ENCODE assay signal across 1 cellular context in genomic region chr19:10102787-10103236, GRCh38.
TF ChIP-seq lines count a peak whose summit lies in the region.

No MANE protein-coding gene starts in this region.

TF ChIP-seq in K562, 482 proteins besides CTCF, POLR2A, EP300 and RAD21 (continues in another document):
- TF ChIP-seq ZNF134 (CRISPR knock-in tag; conservative IDR thresholded peaks at IDR 0.05) (no peak), RERE (CRISPR knock-in tag; IDR thresholded peaks at IDR 0.05; ENCODE audit: borderline replicate concordance) (no peak), BRD9 (IDR thresholded peaks at IDR 0.05; ENCODE audit: low read depth, partially characterized antibody) (peak; percentile 62), EZH2 (IDR thresholded peaks at IDR 0.05; ENCODE audit: borderline replicate concordance, low read depth, low read length) (no peak), RAD51 (IDR thresholded peaks at IDR 0.05; ENCODE audit: borderline replicate concordance, low read depth) (no peak), SUPT5H (IDR thresholded peaks at IDR 0.05) (no peak), GATAD2A (IDR thresholded peaks at IDR 0.05) (no peak), ATF7 (IDR thresholded peaks at IDR 0.05) (no peak), HDGF (IDR thresholded peaks at IDR 0.05) (peak; percentile 87; the same call in 1 of the 2 replicates), ZFP1 (CRISPR knock-in tag; IDR thresholded peaks at IDR 0.05) (no peak), MLLT1 (IDR thresholded peaks at IDR 0.05) (no peak), POLR3A (IDR thresholded peaks at IDR 0.05; ENCODE audit: borderline replicate concordance, extremely low read depth, insufficient read depth, insufficient read length) (no peak), CREB5 (CRISPR knock-in tag; IDR thresholded peaks at IDR 0.05) (no peak), ZNF668 (CRISPR knock-in tag; IDR thresholded peaks at IDR 0.05) (no peak), SP2 (IDR thresholded peaks at IDR 0.05; ENCODE audit: extremely low read depth, low read depth, low read length, poor library complexity, severe bottlenecking) (no peak), TEAD2 (tag; IDR thresholded peaks at IDR 0.05) (no peak), RFX7 (CRISPR knock-in tag; IDR thresholded peaks at IDR 0.05) (no peak), ZNF57 (CRISPR knock-in tag; IDR thresholded peaks at IDR 0.05) (no peak), ZBTB8A (IDR thresholded peaks at IDR 0.05; ENCODE audit: partially characterized antibody) (no peak), NR4A1 (CRISPR knock-in tag; IDR thresholded peaks at IDR 0.05) (no peak), NR4A1 (tag; IDR thresholded peaks at IDR 0.05) (no peak), EGR1 (conservative IDR thresholded peaks at IDR 0.05) (peak; percentile 67), DPF2 (IDR thresholded peaks at IDR 0.05) (no peak), E4F1 (CRISPR knock-in tag; IDR thresholded peaks at IDR 0.05; ENCODE audit: borderline replicate concordance) (no peak), CREM (IDR thresholded peaks at IDR 0.05; ENCODE audit: low read depth) (0 out of 2 replicates have a peak, but pooled peaks have one; percentile 10), CHD2 (IDR thresholded peaks at IDR 0.05; ENCODE audit: low read depth, low read length) (no peak), HEY1 (CRISPR knock-in tag; IDR thresholded peaks at IDR 0.05; ENCODE audit: borderline replicate concordance) (no peak), ZFP36 (IDR thresholded peaks at IDR 0.05; ENCODE audit: low read depth, low read length, partially characterized antibody) (peak; percentile 91), ZEB2 (IDR thresholded peaks at IDR 0.05) (no peak), KDM5B (IDR thresholded peaks at IDR 0.05; ENCODE audit: insufficient replicate concordance, low read depth, low read length) (no peak), SRSF9 (IDR thresholded peaks at IDR 0.05; ENCODE audit: borderline replicate concordance, low read depth, low read length) (no peak), HDAC1 (IDR thresholded peaks at IDR 0.05) (peak in 1 of 2 experiments; percentile 58; a peak in 1 of 4 replicates), RCOR1 (IDR thresholded peaks at IDR 0.05; ENCODE audit: borderline replicate concordance in 1 of 2, low read depth in 2 of 2, low read length in 2 of 2) (peak in 1 of 2 experiments; percentile 35; a peak in 1 of 4 replicates), ZNF655 (CRISPR knock-in tag; IDR thresholded peaks at IDR 0.05) (no peak), NCOA4 (IDR thresholded peaks at IDR 0.05; ENCODE audit: partially characterized antibody) (no peak), RBM25 (IDR thresholded peaks at IDR 0.05; ENCODE audit: low read depth, low read length, severe bottlenecking) (peak; percentile 88), KDM1A (IDR thresholded peaks at IDR 0.05) (peak; percentile 82 to 91), BCOR (IDR thresholded peaks at IDR 0.05) (peak; percentile 98), COPS2 (conservative IDR thresholded peaks at IDR 0.05) (no peak), HNRNPK (IDR thresholded peaks at IDR 0.05; ENCODE audit: low read depth, low read length, poor library complexity, severe bottlenecking) (no peak), GTF2A2 (tag; IDR thresholded peaks at IDR 0.05) (no peak), FOXK1 (CRISPR knock-in tag; IDR thresholded peaks at IDR 0.05; ENCODE audit: borderline replicate concordance) (no peak), ZNF318 (IDR thresholded peaks at IDR 0.05; ENCODE audit: borderline replicate concordance in 1 of 2, low read depth in 1 of 2) (no peak), MAX (CRISPR knock-in tag; IDR thresholded peaks at IDR 0.05) (peak; percentile 44; the same call in 1 of the 2 replicates), FIP1L1 (IDR thresholded peaks at IDR 0.05; ENCODE audit: low read depth, low read length, poor library complexity, severe bottlenecking) (no peak), ADNP (tag; IDR thresholded peaks at IDR 0.05) (peak; percentile 48; the same call in 1 of the 2 replicates), NFIX (CRISPR knock-in tag; IDR thresholded peaks at IDR 0.05; ENCODE audit: low read depth) (no peak), PTBP1 (IDR thresholded peaks at IDR 0.05; ENCODE audit: low read depth, low read length) (0 out of 2 replicates have a peak, but pooled peaks have one; percentile 55)
